In the genomic region with DNA sequence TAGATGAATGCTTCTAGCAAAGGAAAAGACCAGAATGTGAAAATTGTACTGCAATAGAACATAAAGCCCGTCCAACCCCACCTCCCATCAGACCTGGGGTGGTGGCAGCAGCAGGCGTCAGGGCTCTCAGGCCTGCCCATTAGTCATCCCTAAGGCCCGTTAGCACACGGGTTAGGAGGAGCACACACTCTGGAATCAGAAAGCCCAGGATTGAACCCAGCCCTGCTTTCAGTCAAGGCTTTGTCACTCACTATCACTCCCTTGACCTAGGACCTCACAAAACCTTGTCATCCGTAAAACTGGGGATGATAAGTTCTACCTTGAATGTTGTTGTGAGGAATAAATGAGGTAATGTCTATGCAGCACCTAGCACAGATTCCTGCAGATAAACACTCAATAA, we compare ENCODE assay signal across 13 cellular contexts. TPM values are rescaled to one million over a fixed set of nuclear protein-coding genes. Genes with fewer than 3 reads are reported as not detected.
A peak's percentile ranks its signal among the peaks of the same experiment; 100 is the strongest.
DNase-seq lines count a peak whose midpoint lies in the region; ATAC-seq and TF ChIP-seq lines count a peak whose summit lies in the region.
"Had no signal": no experiment of that assay in that cellular context is flagged by ENCODE, and none has a peak within 500 bp of the region (broad histone marks: within the 10 kb centered on the region; RNA-seq: fewer than 3 reads in every experiment).

No MANE protein-coding gene starts in this region.

- peak overlapping the region; percentile 55 to 89 (median 73) for H3K4me2 ChIP-seq in BLaER1 treated with 17β-estradiol and CSF1 and Interleukin-3, amounts not matched to agents 10 nM and 100 nM
- H3K4me2 ChIP-seq in KMS-11 = peak overlapping the region; percentile 69; the same call in 1 of the 2 replicates

- H3K4me1 Mint-ChIP-seq in activated naive CD8-positive, alpha-beta T cell treated with anti-CD3 and anti-CD28 coated beads for 36 hours = peaks cover 49% of the 10 kb centered on the region

- H3K4me3 ChIP-seq in BLaER1 treated with 17β-estradiol and CSF1 and Interleukin-3, amounts not matched to agents 10 nM and 100 nM = no peak overlapping the region
- H3K4me3 ChIP-seq in KMS-11 (IDR thresholded peaks at IDR 0.05; ENCODE audit: insufficient read depth, low read depth, low read length) (no peak overlapping the region), ovary (no peak overlapping the region), uterus (no peak overlapping the region)

- H3K4me3 Mint-ChIP-seq in activated naive CD8-positive, alpha-beta T cell treated with anti-CD3 and anti-CD28 coated beads for 36 hours = peak overlapping the region; percentile 34

- peaks cover 8 to 89% (median 81%) of the 10 kb centered on the region in 11 experiments; a peak in 21 of 22 replicates for H4K20me1 ChIP-seq in BLaER1 treated with 17β-estradiol and CSF1 and Interleukin-3, amounts not matched to agents 10 nM and 100 nM
- no peaks in the 10 kb centered on the region for H4K20me1 ChIP-seq in KMS-11 (ENCODE audit: insufficient read depth)

- no peak overlapping the region for H3K27ac ChIP-seq in BLaER1 treated with 17β-estradiol and CSF1 and Interleukin-3, amounts not matched to agents 10 nM and 100 nM
- H3K27ac ChIP-seq in KMS-11 = peak overlapping the region; percentile 60
- no peak overlapping the region for H3K27ac ChIP-seq in ovary
- H3K27ac ChIP-seq in uterus = no peak overlapping the region

- H3K9me3 ChIP-seq in BLaER1 treated with 17β-estradiol and CSF1 and Interleukin-3, amounts not matched to agents 10 nM and 100 nM (replicated peaks in 1 of 11) = no peaks in the 10 kb centered on the region
- H3K9me3 ChIP-seq in ovary (no peaks in the 10 kb centered on the region), uterus (no peaks in the 10 kb centered on the region)

- no peak for TF ChIP-seq EP300 in ovary (IDR thresholded peaks at IDR 0.05)

- no peak for DNase-seq in activated naive CD8-positive, alpha-beta T cell treated with anti-CD3 and anti-CD28 coated beads for 36 hours
- peak; percentile 28 for DNase-seq in myocyte (ENCODE audit: low read depth)
- DNase-seq in ovary = no peak
- DNase-seq in uterus = no peak
- DNase-seq in OCI-M1 (lab: John Stamatoyannopoulos, UW) = no peak
- DNase-seq: activated CD4-positive, alpha-beta T cell treated with anti-CD3 and anti-CD28 coated beads, Interleukin-2, amount 50 U/mL, for 4 hours; left cardiac atrium; NCI-H1694; SHP77 treated with DMSO at 0.1 percent for 48 hours had no signal

- peaks cover 5 to 24% (median 12%) of the 10 kb centered on the region in 11 experiments; a peak in 16 of 22 replicates for H3K27me3 ChIP-seq in BLaER1 treated with 17β-estradiol and CSF1 and Interleukin-3, amounts not matched to agents 10 nM and 100 nM
- no peaks in the 10 kb centered on the region for H3K27me3 ChIP-seq in KMS-11 (ENCODE audit: insufficient read depth, low read depth)
- H3K27me3 ChIP-seq in ovary = no peaks in the 10 kb centered on the region
- H3K27me3 ChIP-seq in uterus = no peaks in the 10 kb centered on the region

- TF ChIP-seq POLR2A in ovary (IDR thresholded peaks at IDR 0.05) (no peak), uterus (IDR thresholded peaks at IDR 0.05) (no peak)

- TF ChIP-seq CTCF in KMS-11 (conservative IDR thresholded peaks at IDR 0.05; ENCODE audit: low read depth, low read length) (no peak), ovary (IDR thresholded peaks at IDR 0.05) (no peak), uterus (IDR thresholded peaks at IDR 0.05) (no peak)

- peaks cover 77% of the 10 kb centered on the region for H3K79me2 ChIP-seq in KMS-11 (ENCODE audit: insufficient read depth, low read depth)

- no peaks in the 10 kb centered on the region for H3K9me3 Mint-ChIP-seq in activated naive CD8-positive, alpha-beta T cell treated with anti-CD3 and anti-CD28 coated beads for 36 hours

- no peak overlapping the region for H3K9ac ChIP-seq in BLaER1 treated with 17β-estradiol and CSF1 and Interleukin-3, amounts not matched to agents 10 nM and 100 nM
- no peak overlapping the region for H3K9ac ChIP-seq in KMS-11

- H3K36me3 Mint-ChIP-seq in activated naive CD8-positive, alpha-beta T cell treated with anti-CD3 and anti-CD28 coated beads for 36 hours = peaks cover 9% of the 10 kb centered on the region

- no peaks in the 10 kb centered on the region for H3K27me3 Mint-ChIP-seq in activated naive CD8-positive, alpha-beta T cell treated with anti-CD3 and anti-CD28 coated beads for 36 hours
- H3K27me3 Mint-ChIP-seq: progenitor cell of endocrine pancreas had no signal

- no peak overlapping the region for H2AFZ ChIP-seq in KMS-11 (ENCODE audit: low read depth)

- peak overlapping the region; percentile 81 for H3K27ac Mint-ChIP-seq in activated naive CD8-positive, alpha-beta T cell treated with anti-CD3 and anti-CD28 coated beads for 36 hours
- H3K27ac Mint-ChIP-seq: progenitor cell of endocrine pancreas had no signal

- 78 to 88% (median 80%) methylated on average over 5 of the region's 5 CpGs for WGBS in ovary, 3 donors

- intact Hi-C loops in ovary (cut with DNase I) = loop anchor here in 2 of 4 donors (5.0 to 10.0 kb wide), 2 partner anchors 75 to 77 kb away; a partner anchor contains a TSS
- intact Hi-C loops in uterus (cut with DNase I; ENCODE audit: low total_unique reads) = no loop called here

- no peak for ATAC-seq in GM21367 (IDR thresholded peaks at IDR 0.05; ENCODE audit: unreplicated experiment)
- ATAC-seq: left cardiac atrium had no signal

- peaks cover 32 to 85% (median 69%) of the 10 kb centered on the region in 10 experiments for H3K4me1 ChIP-seq in BLaER1 treated with 17β-estradiol and CSF1 and Interleukin-3, amounts not matched to agents 10 nM and 100 nM
- peaks cover 64% of the 10 kb centered on the region for H3K4me1 ChIP-seq in KMS-11 (ENCODE audit: low read depth, poor library complexity, severe bottlenecking)
- H3K4me1 ChIP-seq in ovary (ENCODE audit: insufficient read depth) = peaks cover 7% of the 10 kb centered on the region
- H3K4me1 ChIP-seq in uterus = no peaks in the 10 kb centered on the region

- H3K36me3 ChIP-seq in BLaER1 treated with 17β-estradiol and CSF1 and Interleukin-3, amounts not matched to agents 10 nM and 100 nM = no peaks in the 10 kb centered on the region
- H3K36me3 ChIP-seq in KMS-11 (ENCODE audit: insufficient read depth) (no peaks in the 10 kb centered on the region), ovary (no peaks in the 10 kb centered on the region), uterus (no peaks in the 10 kb centered on the region)

RNA-seq across cellular contexts. Expression of a gene that starts 26.9 kb away (rescaled TPM):
- 10 to 100 TPM; 36.6 to 41.3 TPM for total RNA-seq in activated naive CD8-positive, alpha-beta T cell treated with anti-CD3 and anti-CD28 coated beads for 36 hours
- 23.4 and 27.8 TPM in 2 replicates for total RNA-seq in myocyte
- 36.9 TPM for polyA plus RNA-seq in myocyte (2012)
- 100 to 1,000 TPM in 1 of 7 donors, 10 to 100 TPM in 6; 17.5 to 106 (median 81.6) TPM for total RNA-seq in ovary
- polyA plus RNA-seq in ovary = 10 to 100 TPM; 24.1 to 31.9 TPM
- 100 to 1,000 TPM in 1 of 4 donors, 10 to 100 TPM in 3; 13.5 to 167 (median 47.2) TPM for total RNA-seq in uterus
